Comparison of ENCODE assay signal across 17 cellular contexts in the genomic region with DNA sequence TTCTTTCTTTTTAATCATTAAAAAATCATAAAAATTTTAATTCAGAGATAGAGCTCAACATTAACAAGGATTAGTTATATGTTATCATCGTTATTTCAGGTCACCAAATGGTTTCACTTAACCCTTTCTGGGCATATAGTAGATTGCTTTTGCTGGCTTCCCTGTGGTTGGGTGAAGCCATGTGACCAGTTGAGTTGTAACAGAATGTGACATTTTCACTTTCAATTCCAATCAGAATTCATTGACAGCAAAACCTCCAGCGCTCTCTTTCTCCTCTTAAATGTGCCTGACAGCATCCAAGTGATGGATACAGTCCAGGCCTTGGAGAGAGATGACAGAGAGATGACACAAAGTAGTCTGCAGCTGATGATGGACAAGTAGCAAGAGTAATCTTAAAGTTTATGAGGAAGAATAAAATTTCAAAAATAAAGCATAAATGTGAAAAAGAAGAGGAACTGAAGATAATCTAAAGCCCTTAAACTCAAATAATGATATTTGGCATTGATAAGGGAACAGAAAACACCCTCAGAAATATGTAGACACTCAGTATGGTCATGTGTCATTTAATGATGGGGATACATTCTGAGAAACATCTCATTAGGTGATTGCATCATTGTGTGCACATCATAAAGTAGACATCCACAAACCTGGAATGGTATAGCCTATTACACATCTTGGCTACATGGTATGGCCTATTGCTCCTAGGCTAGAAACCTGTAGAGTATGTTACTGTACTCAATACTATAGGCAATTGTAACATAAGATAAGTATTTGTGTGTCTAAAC.
DNase-seq lines count a peak whose midpoint lies in the region; ATAC-seq and TF ChIP-seq lines count a peak whose summit lies in the region.
"Had no signal": no experiment of that assay in that cellular context is flagged by ENCODE, and none has a peak within 500 bp of the region (broad histone marks: within the 10 kb centered on the region; RNA-seq: fewer than 3 reads in every experiment).

No MANE protein-coding gene starts in this region.

- H3K27ac ChIP-seq in CD8-positive, alpha-beta memory T cell (ENCODE audit: low read depth, low read length), result no peak overlapping the region
- no peak overlapping the region for H3K27ac ChIP-seq in testis
- H3K27ac ChIP-seq: epithelial cell of prostate, pancreas had no signal

- H3K36me3 Mint-ChIP-seq in CD8-positive, alpha-beta memory T cell, result peaks cover 0 to 4% (median 0%) of the 10 kb centered on the region in 3 donors
- H3K36me3 Mint-ChIP-seq in T-helper 2 cell treated with Interferon-gamma antibody and Interleukin-4, amounts not matched to agents 5 μg/mL and 100 μg/mL, for 36 hours (ENCODE audit: low read depth), result no peaks in the 10 kb centered on the region

- H3K27ac Mint-ChIP-seq in CD8-positive, alpha-beta memory T cell, result peak overlapping the region in 2 of 8 donors; percentile 34 to 39
- H3K27ac Mint-ChIP-seq in T-helper 2 cell treated with Interferon-gamma antibody and Interleukin-4, amounts not matched to agents 5 μg/mL and 100 μg/mL, for 36 hours, result no peak overlapping the region
- H3K27ac Mint-ChIP-seq: T-helper 17 cell had no signal

- intact Hi-C loops in testis (cut with DNase I; ENCODE audit: low total_unique reads), result no loop called here

- no peaks in the 10 kb centered on the region for H3K4me1 ChIP-seq in CD8-positive, alpha-beta memory T cell (ENCODE audit: insufficient read depth, low read length)
- H3K4me1 ChIP-seq in testis, result no peaks in the 10 kb centered on the region
- H3K4me1 ChIP-seq: pancreas had no signal

- DNase-seq in CD8-positive, alpha-beta memory T cell, result no peak
- DNase-seq in germinal center (ENCODE audit: low spot score) (no peak), testis (no peak)
- DNase-seq in T-helper 2 cell treated with Interferon-gamma antibody and Interleukin-4, amounts not matched to agents 5 μg/mL and 100 μg/mL, for 36 hours (ENCODE audit: low spot score), result no peak
- no peak for DNase-seq in stimulated activated CD4-positive, alpha-beta T cell treated with anti-CD3 and anti-CD28 coated beads, Interleukin-2, amount 100 ng/mL, for 24 hours
- DNase-seq: ACHN; activated CD4-positive, alpha-beta T cell treated with anti-CD3 and anti-CD28 coated beads for 1 hour; activated T-cell treated with anti-CD3 and anti-CD28 coated beads, Interleukin-2, amount 50 U/mL, for 48 hours; NCI-H1930; NCI-H748 treated with DMSO at 0.1 percent for 48 hours; pancreas; Right ventricle myocardium superior; T-helper 17 cell had no signal

- no peak for TF ChIP-seq POLR2A in testis (IDR thresholded peaks at IDR 0.05)

- H3K36me3 ChIP-seq in CD8-positive, alpha-beta memory T cell (ENCODE audit: insufficient read depth, low read length), result no peaks in the 10 kb centered on the region
- H3K36me3 ChIP-seq in testis (ENCODE audit: low read depth, missing control alignments), result no peaks in the 10 kb centered on the region
- H3K36me3 ChIP-seq: pancreas had no signal

- peak overlapping the region in 4 of 7 donors; percentile 23 to 78 (median 40) for H3K4me3 Mint-ChIP-seq in CD8-positive, alpha-beta memory T cell
- no peak overlapping the region for H3K4me3 Mint-ChIP-seq in T-helper 2 cell treated with Interferon-gamma antibody and Interleukin-4, amounts not matched to agents 5 μg/mL and 100 μg/mL, for 36 hours
- H3K4me3 Mint-ChIP-seq: T-helper 17 cell had no signal

- H3K4me1 Mint-ChIP-seq in CD8-positive, alpha-beta memory T cell, result peaks cover 3 to 4% (median 3%) of the 10 kb centered on the region in 3 donors
- peaks cover 5% of the 10 kb centered on the region for H3K4me1 Mint-ChIP-seq in T-helper 2 cell treated with Interferon-gamma antibody and Interleukin-4, amounts not matched to agents 5 μg/mL and 100 μg/mL, for 36 hours (ENCODE audit: low read depth)

- 82% methylated on average over 2 of the region's 2 CpGs for WGBS in testis, 2 donors

- TF ChIP-seq CTCF in testis (IDR thresholded peaks at IDR 0.05), result no peak

- H3K9me3 Mint-ChIP-seq in CD8-positive, alpha-beta memory T cell, result peaks cover 3 to 9% (median 6%) of the 10 kb centered on the region in 5 donors
- peaks cover 3% of the 10 kb centered on the region for H3K9me3 Mint-ChIP-seq in T-helper 2 cell treated with Interferon-gamma antibody and Interleukin-4, amounts not matched to agents 5 μg/mL and 100 μg/mL, for 36 hours

- H3K4me3 ChIP-seq in CD8-positive, alpha-beta memory T cell (ENCODE audit: low read length), result no peak overlapping the region
- H3K4me3 ChIP-seq in testis, result no peak overlapping the region
- H3K4me3 ChIP-seq: pancreas had no signal

- ATAC-seq in GM19035 (IDR thresholded peaks at IDR 0.05; ENCODE audit: unreplicated experiment), result peak; percentile 60
- peak; percentile 67 for ATAC-seq in HG02610 (IDR thresholded peaks at IDR 0.05; ENCODE audit: unreplicated experiment)
- ATAC-seq in HG03520 (IDR thresholded peaks at IDR 0.05; ENCODE audit: unreplicated experiment), result peak; percentile 83
- ATAC-seq: pancreas, T-helper 17 cell had no signal

- peaks cover 6 to 12% of the 10 kb centered on the region in 2 donors for H3K27me3 Mint-ChIP-seq in CD8-positive, alpha-beta memory T cell
- H3K27me3 Mint-ChIP-seq in T-helper 2 cell treated with Interferon-gamma antibody and Interleukin-4, amounts not matched to agents 5 μg/mL and 100 μg/mL, for 36 hours (ENCODE audit: low read depth), result peaks cover 9% of the 10 kb centered on the region
- H3K27me3 Mint-ChIP-seq: T-helper 17 cell had no signal

- no peaks in the 10 kb centered on the region for H3K27me3 ChIP-seq in CD8-positive, alpha-beta memory T cell (ENCODE audit: insufficient read depth, low read length, poor library complexity, severe bottlenecking)
- H3K27me3 ChIP-seq in testis, result no peaks in the 10 kb centered on the region
- H3K27me3 ChIP-seq: pancreas had no signal

- H3K9me3 ChIP-seq in CD8-positive, alpha-beta memory T cell (ENCODE audit: low read length), result no peaks in the 10 kb centered on the region
- no peaks in the 10 kb centered on the region for H3K9me3 ChIP-seq in testis
- H3K9me3 ChIP-seq: pancreas had no signal

- POLR2A ChIA-PET in CD8-positive, alpha-beta memory T cell (lab: Charles Lee), result no interaction called here

- CTCF ChIA-PET in CD8-positive, alpha-beta memory T cell (lab: Charles Lee), result no interaction called here
